ENCODE assay signal across 15 cellular contexts in genomic region chr9:88998506-88998905, GRCh38. TPM values are rescaled to one million over a fixed set of nuclear protein-coding genes. Genes with fewer than 3 reads are reported as not detected.
DNase-seq lines count a peak whose midpoint lies in the region; ATAC-seq and TF ChIP-seq lines count a peak whose summit lies in the region.
"Had no signal": no experiment of that assay in that cellular context is flagged by ENCODE, and none has a peak within 500 bp of the region (broad histone marks: within the 10 kb centered on the region; RNA-seq: fewer than 3 reads in every experiment).

No MANE protein-coding gene starts in this region.

- no peak overlapping the region for H3K4ac ChIP-seq in mesenchymal stem cell (ENCODE audit: low read depth in 1 of 2, low read length in 2 of 2)

- no peak overlapping the region for H3K4me3 ChIP-seq in left ventricle myocardium inferior
- no peak overlapping the region for H3K4me3 ChIP-seq in mesenchymal stem cell (ENCODE audit: insufficient read depth in 1 of 2, low read depth in 1 of 2, low read length in 2 of 2)
- no peak overlapping the region for H3K4me3 ChIP-seq in aorta (ENCODE audit: low read length in 2 of 2)
- no peak overlapping the region for H3K4me3 ChIP-seq in mammary epithelial cell (replicated peaks in 1 of 3; ENCODE audit: insufficient read depth in 1 of 3, low read depth in 2 of 3, low read length in 3 of 3)
- H3K4me3 ChIP-seq: SJCRH30 had no signal

- no peak for TF ChIP-seq CTCF in left ventricle myocardium inferior (IDR thresholded peaks at IDR 0.05; ENCODE audit: borderline replicate concordance)
- no peak for TF ChIP-seq CTCF in mesothelial cell of epicardium (IDR thresholded peaks at IDR 0.05; ENCODE audit: unreplicated experiment)
- TF ChIP-seq CTCF in mammary epithelial cell (conservative IDR thresholded peaks at IDR 0.05 in 1 of 2, IDR thresholded peaks at IDR 0.05 in 1 of 2; ENCODE audit: extremely low read depth in 1 of 2, insufficient read depth in 1 of 2, low read depth in 1 of 2, low read length in 2 of 2) = no peak

- H2AFZ ChIP-seq in mesenchymal stem cell (ENCODE audit: low read depth, low read length) (no peak overlapping the region), mammary epithelial cell (ENCODE audit: low read depth, low read length) (no peak overlapping the region)

- ATAC-seq in aorta (ENCODE audit: low FRiP score) (no peak), GM19467 (IDR thresholded peaks at IDR 0.05; ENCODE audit: unreplicated experiment) (no peak)

- no peak overlapping the region for H4K8ac ChIP-seq in mesenchymal stem cell (ENCODE audit: low read length)

- H3K4me1 ChIP-seq in left ventricle myocardium inferior (peaks cover 67% of the 10 kb centered on the region), mesenchymal stem cell (ENCODE audit: control insufficient read depth, insufficient read depth, low read depth, low read length) (peaks cover 11% of the 10 kb centered on the region), aorta (ENCODE audit: control insufficient read depth in 1 of 2, insufficient read depth in 2 of 2, low read length in 2 of 2) (peaks cover 0 to 7% of the 10 kb centered on the region in 2 donors), mammary epithelial cell (ENCODE audit: insufficient read depth, low read length) (peaks cover 4% of the 10 kb centered on the region)
- H3K4me1 ChIP-seq: SJCRH30 had no signal

- no peaks in the 10 kb centered on the region for H3K27me3 Mint-ChIP-seq in mesothelial cell of epicardium (ENCODE audit: low read depth)

- peaks cover 25% of the 10 kb centered on the region for H3K79me1 ChIP-seq in mesenchymal stem cell (replicated peaks; ENCODE audit: low read length, poor library complexity, severe bottlenecking)

- peaks cover 10% of the 10 kb centered on the region for H3K79me2 ChIP-seq in mammary epithelial cell (ENCODE audit: insufficient read depth, low read length)

- no TSS peak for BruUV-seq in mammary epithelial cell (replicated peaks; lab: Mats Ljungman, UMichigan)

- intact Hi-C loops in left ventricle myocardium inferior (cut with micrococcal nuclease) = loop anchor here (10.0 kb wide), 1 partner anchor 214 kb away; no protein-coding TSS in a partner anchor
- intact Hi-C loops in cardiac septum (cut with DNase I) = loop anchor here (5.0 kb wide), 1 partner anchor 216 kb away; no protein-coding TSS in a partner anchor
- intact Hi-C loops in aorta (cut with DNase I) = loop anchor here (2.0 to 10.0 kb wide), 3 partner anchors 264 to 394 kb away; no protein-coding TSS in a partner anchor
- intact Hi-C loops in mammary epithelial cell (cut with micrococcal nuclease) = no loop called here

- H3K27ac ChIP-seq in left ventricle myocardium inferior (replicated peaks) = peak overlapping the region; percentile 79
- no peak overlapping the region for H3K27ac ChIP-seq in mesenchymal stem cell (ENCODE audit: low read length, poor library complexity, severe bottlenecking)
- peak overlapping the region; percentile 15 to 60 for H3K27ac ChIP-seq in aorta (ENCODE audit: low read depth in 1 of 2, low read length in 2 of 2)
- no peak overlapping the region for H3K27ac ChIP-seq in mammary epithelial cell (ENCODE audit: insufficient read depth, low read depth, low read length)
- H3K27ac ChIP-seq: neutrophil, SJCRH30 had no signal

- H4K20me1 ChIP-seq in mammary epithelial cell (ENCODE audit: insufficient read depth, low read length) = no peaks in the 10 kb centered on the region

- peak overlapping the region; percentile 77 for H2BK15ac ChIP-seq in mesenchymal stem cell (ENCODE audit: low read depth, poor library complexity, severe bottlenecking)

- in situ Hi-C loops in mammary epithelial cell (cut with MboI; ENCODE audit: low sequenced_read_pairs in 2 of 2) = loop anchor here in 1 of 2 donors (10.0 kb wide), 1 partner anchor 274 kb away; no protein-coding TSS in a partner anchor

- no peak overlapping the region for H3K14ac ChIP-seq in mesenchymal stem cell (ENCODE audit: low read length in 2 of 2)

- no peaks in the 10 kb centered on the region for H3K9me3 Mint-ChIP-seq in mesothelial cell of epicardium
- H3K9me3 Mint-ChIP-seq: memory B cell had no signal

- peak overlapping the region; percentile 25 to 49 for H2BK12ac ChIP-seq in mesenchymal stem cell (ENCODE audit: low read length in 2 of 2)

- H3K36me3 ChIP-seq in left ventricle myocardium inferior (peaks cover 23% of the 10 kb centered on the region), mesenchymal stem cell (ENCODE audit: control insufficient read depth in 1 of 2, insufficient read depth in 2 of 2, low read depth in 1 of 2, low read length in 2 of 2) (peaks cover 26 to 42% of the 10 kb centered on the region in 2 experiments), aorta (ENCODE audit: control insufficient read depth in 1 of 2, insufficient read depth in 2 of 2, low read length in 1 of 2) (peaks cover 0 to 14% of the 10 kb centered on the region in 2 donors), mammary epithelial cell (ENCODE audit: insufficient read depth, low read length) (no peaks in the 10 kb centered on the region)
- H3K36me3 ChIP-seq: neutrophil, SJCRH30 had no signal

- no peak overlapping the region for H3K27ac Mint-ChIP-seq in mesothelial cell of epicardium
- H3K27ac Mint-ChIP-seq: memory B cell had no signal

- H3K4me2 ChIP-seq in mesenchymal stem cell (ENCODE audit: low read length, poor library complexity, severe bottlenecking) (no peak overlapping the region), mammary epithelial cell (ENCODE audit: insufficient read depth, low read depth, low read length) (no peak overlapping the region)

- no peak overlapping the region for H3K23ac ChIP-seq in mesenchymal stem cell (ENCODE audit: low read length in 2 of 2)

- H4K91ac ChIP-seq in mesenchymal stem cell (ENCODE audit: low read length) = no peak overlapping the region

- H3K18ac ChIP-seq in mesenchymal stem cell (ENCODE audit: low read depth in 1 of 2, low read length in 2 of 2) = peak overlapping the region; percentile 46 to 52

- no peak overlapping the region for H2BK120ac ChIP-seq in mesenchymal stem cell (ENCODE audit: low read depth, low read length)

- 19% methylated on average over 2 of the region's 2 CpGs for WGBS in mesenchymal stem cell
- 0 to 2% methylated on average over 2 of the region's 2 CpGs for WGBS in aorta, 2 donors
- WGBS in mammary epithelial cell (ENCODE audit: low coverage, missing lambda C conversion rate) = 80% methylated on average over 1 of the region's 2 CpGs

- CTCF ChIA-PET in mammary epithelial cell (lab: Charles Lee; ENCODE audit: low non-redundant PET) = no interaction called here

- DNase-seq in left ventricle myocardium inferior (no peak), cardiac septum (ENCODE audit: low spot score) (no peak), cerebellum (ENCODE audit: low spot score) (peak; percentile 18), mesenchymal stem cell (peak; percentile 40), aorta (no peak), mesothelial cell of epicardium (ENCODE audit: low spot score in 2 of 2, unreplicated experiment in 2 of 2) (no peak), mammary epithelial cell (no peak)
- DNase-seq: activated naive CD4-positive, alpha-beta T cell treated with Interleukin-2 at 50 U/mL for 16 hours; DMS53; NCI-H2081; SJCRH30; stimulated activated CD4-positive, alpha-beta T cell treated with anti-CD3 and anti-CD28 coated beads, Interleukin-12 subunit alpha, Interleukin-12 subunit beta, amount 100 ng/mL, for 4 hours had no signal

- peak overlapping the region; percentile 9 for H3K9ac ChIP-seq in mesenchymal stem cell (ENCODE audit: low read length)
- H3K9ac ChIP-seq in mammary epithelial cell (ENCODE audit: insufficient read depth, low read length) = no peak overlapping the region

- H3K4me1 Mint-ChIP-seq in mesothelial cell of epicardium = peaks cover 40% of the 10 kb centered on the region
- H3K4me1 Mint-ChIP-seq: memory B cell had no signal

- peak overlapping the region; percentile 4 for H2AK5ac ChIP-seq in mesenchymal stem cell (ENCODE audit: low read length, severe bottlenecking)

- no peak overlapping the region for H2BK5ac ChIP-seq in mesenchymal stem cell (ENCODE audit: low read depth, low read length, poor library complexity, severe bottlenecking)

- no peaks in the 10 kb centered on the region for H3K36me3 Mint-ChIP-seq in mesothelial cell of epicardium
- H3K36me3 Mint-ChIP-seq: memory B cell had no signal

- H3K9me3 ChIP-seq in left ventricle myocardium inferior (replicated peaks) (no peaks in the 10 kb centered on the region), mesenchymal stem cell (ENCODE audit: control insufficient read depth, low read length) (no peaks in the 10 kb centered on the region), aorta (ENCODE audit: control insufficient read depth, low read length) (no peaks in the 10 kb centered on the region), mammary epithelial cell (replicated peaks; ENCODE audit: insufficient read depth, low read length) (no peaks in the 10 kb centered on the region)
- H3K9me3 ChIP-seq: neutrophil, SJCRH30 had no signal

- dilution Hi-C loops in mammary epithelial cell (cut with HindIII; ENCODE audit: low sequenced_read_pairs) = no loop called here

- H3K4me3 Mint-ChIP-seq in mesothelial cell of epicardium = no peak overlapping the region
- H3K4me3 Mint-ChIP-seq: memory B cell had no signal

- H3K27me3 ChIP-seq in left ventricle myocardium inferior (ENCODE audit: low read depth) (peaks cover 14% of the 10 kb centered on the region), mesenchymal stem cell (ENCODE audit: control insufficient read depth in 1 of 2, insufficient read depth in 1 of 2, low read length in 2 of 2) (no peaks in the 10 kb centered on the region), aorta (ENCODE audit: control insufficient read depth in 1 of 2, insufficient read depth in 2 of 2, low read length in 1 of 2) (no peaks in the 10 kb centered on the region), mammary epithelial cell (ENCODE audit: insufficient read depth, low read length) (no peaks in the 10 kb centered on the region)
- H3K27me3 ChIP-seq: neutrophil, SJCRH30 had no signal

RNA-seq across cellular contexts. Expression of gene S1PR3, which starts 7.2 kb away (rescaled TPM):
- total RNA-seq in left ventricle myocardium inferior (26.8 TPM), cardiac septum (9.9 TPM), cerebellum (13.2 TPM), aorta (100 to 1,000 TPM in 1 of 2 donors, 10 to 100 TPM in 1; 42.4 to 139 TPM), mesothelial cell of epicardium (33.2 to 38.3 TPM (median 38.2 TPM) in 3 replicates), mammary epithelial cell (1 to 10 TPM; 2.5 to 6.0 TPM)
- polyA plus RNA-seq in mesenchymal stem cell (2013, experiment 1 of 2) = 71.1 TPM
- 71.6 TPM for polyA plus RNA-seq in mesenchymal stem cell (2013, experiment 2 of 2)
- polyA plus RNA-seq in aorta (10 to 100 TPM; 31.1 to 50.6 TPM), mammary epithelial cell (7.6 TPM)
- 10.3 TPM for polyA minus RNA-seq in mammary epithelial cell
- total RNA-seq: SJCRH30 had no signal

Comparison
In these comparisons a context has a peak if more than half of its experiments do, and no peak if none do; other contexts are left out.
1. DNase-seq: peak in cerebellum (single experiment) and mesenchymal stem cell (single experiment); none in left ventricle myocardium inferior (single experiment), cardiac septum (single experiment), aorta (0 of 2), mesothelial cell of epicardium (0 of 2) and mammary epithelial cell (single experiment).
2. H3K27ac ChIP-seq: peak in left ventricle myocardium inferior (single experiment) and aorta (2 of 2); none in mesenchymal stem cell (single experiment) and mammary epithelial cell (single experiment).